In genomic region chr2:152730591-152731333, GRCh38 we compare ENCODE assay signal across 3 cellular contexts.
TF ChIP-seq lines count a peak whose summit lies in the region.

No MANE protein-coding gene starts in this region.

TF ChIP-seq in IMR-90, 13 proteins besides CTCF, POLR2A, EP300 and RAD21:
- TF ChIP-seq USF2 (IDR thresholded peaks at IDR 0.05; ENCODE audit: low read depth, low read length) (no peak), MXI1 (IDR thresholded peaks at IDR 0.05; ENCODE audit: borderline replicate concordance, low read depth, low read length) (no peak), CEBPB (IDR thresholded peaks at IDR 0.05; ENCODE audit: low read depth, low read length) (peak; percentile 34; the same call in 1 of the 2 replicates), CHD1 (IDR thresholded peaks at IDR 0.05; ENCODE audit: low read depth, low read length) (no peak)

TF ChIP-seq in HEK293T, 16 proteins besides CTCF, POLR2A, EP300 and RAD21:
- TF ChIP-seq ELF4 (IDR thresholded peaks at IDR 0.05) = no peak
- no peak for TF ChIP-seq PKNOX1 (IDR thresholded peaks at IDR 0.05)
- no peak for TF ChIP-seq SUZ12 (IDR thresholded peaks at IDR 0.05)
- TF ChIP-seq HDGF (IDR thresholded peaks at IDR 0.05; ENCODE audit: borderline replicate concordance) = no peak
- TF ChIP-seq L3MBTL2 (conservative IDR thresholded peaks at IDR 0.05) = no peak

TF ChIP-seq in WTC11, 78 proteins besides CTCF, POLR2A, EP300 and RAD21:
- TF ChIP-seq NR3C1 (CRISPR knock-in tag; conservative IDR thresholded peaks at IDR 0.05; ENCODE audit: low read depth) (no peak), ZNF671 (CRISPR knock-in tag; IDR thresholded peaks at IDR 0.05) (no peak), NFYB (CRISPR knock-in tag; conservative IDR thresholded peaks at IDR 0.05; ENCODE audit: low read depth) (no peak), CREB1 (CRISPR knock-in tag; IDR thresholded peaks at IDR 0.05) (no peak)
- TF ChIP-seq, protein P1, sequence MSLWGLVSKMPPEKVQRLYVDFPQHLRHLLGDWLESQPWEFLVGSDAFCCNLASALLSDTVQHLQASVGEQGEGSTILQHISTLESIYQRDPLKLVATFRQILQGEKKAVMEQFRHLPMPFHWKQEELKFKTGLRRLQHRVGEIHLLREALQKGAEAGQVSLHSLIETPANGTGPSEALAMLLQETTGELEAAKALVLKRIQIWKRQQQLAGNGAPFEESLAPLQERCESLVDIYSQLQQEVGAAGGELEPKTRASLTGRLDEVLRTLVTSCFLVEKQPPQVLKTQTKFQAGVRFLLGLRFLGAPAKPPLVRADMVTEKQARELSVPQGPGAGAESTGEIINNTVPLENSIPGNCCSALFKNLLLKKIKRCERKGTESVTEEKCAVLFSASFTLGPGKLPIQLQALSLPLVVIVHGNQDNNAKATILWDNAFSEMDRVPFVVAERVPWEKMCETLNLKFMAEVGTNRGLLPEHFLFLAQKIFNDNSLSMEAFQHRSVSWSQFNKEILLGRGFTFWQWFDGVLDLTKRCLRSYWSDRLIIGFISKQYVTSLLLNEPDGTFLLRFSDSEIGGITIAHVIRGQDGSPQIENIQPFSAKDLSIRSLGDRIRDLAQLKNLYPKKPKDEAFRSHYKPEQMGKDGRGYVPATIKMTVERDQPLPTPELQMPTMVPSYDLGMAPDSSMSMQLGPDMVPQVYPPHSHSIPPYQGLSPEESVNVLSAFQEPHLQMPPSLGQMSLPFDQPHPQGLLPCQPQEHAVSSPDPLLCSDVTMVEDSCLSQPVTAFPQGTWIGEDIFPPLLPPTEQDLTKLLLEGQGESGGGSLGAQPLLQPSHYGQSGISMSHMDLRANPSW (CRISPR knock-in tag; conservative IDR thresholded peaks at IDR 0.05; ENCODE audit: low read depth) = no peak
TF ChIP-seq in WTC11: peak in this region for 0.
